ENCODE assay signal across 8 cellular contexts in the genomic region with DNA sequence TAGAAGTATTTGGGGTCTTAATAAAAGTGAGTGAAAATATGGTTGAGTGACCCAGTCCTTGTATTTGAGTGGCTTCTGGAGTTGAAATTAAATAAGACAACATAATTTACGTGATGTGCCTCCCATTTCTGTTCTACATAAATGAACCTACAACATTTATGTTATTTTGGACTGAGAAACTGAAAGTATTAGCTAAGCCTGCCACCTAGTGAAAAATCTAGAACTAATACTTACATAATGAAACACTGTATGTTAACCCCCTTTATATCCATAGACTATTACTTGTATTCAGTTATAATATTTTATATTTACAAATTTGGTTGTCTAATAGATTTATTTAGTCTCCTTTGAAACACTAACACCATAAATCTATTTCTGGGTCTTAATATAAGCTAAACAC.
DNase-seq lines count a peak whose midpoint lies in the region; ATAC-seq and TF ChIP-seq lines count a peak whose summit lies in the region.

No MANE protein-coding gene starts in this region.

- H3K4me3 ChIP-seq in epithelial cell of esophagus (ENCODE audit: low read length) = no peak overlapping the region

- ATAC-seq in GM21515 (IDR thresholded peaks at IDR 0.05; ENCODE audit: unreplicated experiment) (peak; percentile 61), esophagus mucosa (no peak), GM19328 (IDR thresholded peaks at IDR 0.05; ENCODE audit: unreplicated experiment) (no peak)

- peak; percentile 11 for TF ChIP-seq CTCF in AG09319 (IDR thresholded peaks at IDR 0.05; ENCODE audit: low read depth, low read length)
- peak; percentile 25 for TF ChIP-seq CTCF in epithelial cell of esophagus (IDR thresholded peaks at IDR 0.05; ENCODE audit: insufficient read depth, low read depth, low read length, missing control alignments)

- peak; percentile 0 for DNase-seq in AG09319 (ENCODE audit: extremely low read depth, low read depth)
- DNase-seq in NCI-H446 treated with DMSO at 0.1 percent for 48 hours (lab: John Stamatoyannopoulos, UW) = peak; percentile 45
- peak; percentile 62 for DNase-seq in epithelial cell of esophagus (ENCODE audit: low read depth)
- DNase-seq in stimulated activated CD4-positive, alpha-beta T cell treated with anti-CD3 and anti-CD28 coated beads, Interleukin-4, amount 100 ng/mL, for 24 hours = no peak
- DNase-seq in occipital lobe (lab: John Stamatoyannopoulos, UW) = no peak

Comparison
In these comparisons a context has a peak if more than half of its experiments do, and no peak if none do; other contexts are left out.
1. DNase-seq: peak in AG09319 (single experiment), NCI-H446 treated with DMSO at 0.1 percent for 48 hours (single experiment) and epithelial cell of esophagus (single experiment); none in stimulated activated CD4-positive, alpha-beta T cell treated with anti-CD3 and anti-CD28 coated beads, Interleukin-4, amount 100 ng/mL, for 24 hours (single experiment) and occipital lobe (single experiment).